ENCODE assay signal across 1 cellular context in genomic region chr2:225428360-225428759, GRCh38.
TF ChIP-seq lines count a peak whose summit lies in the region.

No MANE protein-coding gene starts in this region.

TF ChIP-seq in K562, 482 proteins besides CTCF, POLR2A, EP300 and RAD21 (continued from another document):
- TF ChIP-seq ZBTB40 (IDR thresholded peaks at IDR 0.05) (peak; percentile 86), ZBTB40 (CRISPR knock-in tag; IDR thresholded peaks at IDR 0.05) (peak; percentile 83)
